ENCODE assay signal across 1 cellular context in the genomic region with DNA sequence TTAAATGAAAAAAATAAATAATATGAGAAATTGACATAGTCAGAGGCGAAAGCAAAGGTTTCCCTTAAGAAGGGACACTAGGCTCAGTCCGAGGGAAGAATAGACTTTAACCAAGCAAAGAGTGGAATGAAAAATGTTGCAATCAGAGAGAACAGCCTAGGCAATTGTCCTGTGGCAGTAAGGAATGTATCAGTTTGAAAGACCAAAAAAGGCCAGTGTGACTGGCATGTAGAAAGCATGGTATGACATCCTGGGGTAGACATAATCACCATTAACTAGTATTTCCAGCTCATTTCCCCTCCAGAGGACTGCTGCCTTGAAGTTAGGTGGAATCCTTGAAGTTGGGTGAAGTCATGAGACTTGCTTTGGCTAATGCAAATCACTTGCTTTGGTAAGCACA.
TF ChIP-seq lines count a peak whose summit lies in the region.

No MANE protein-coding gene starts in this region.

TF ChIP-seq in HepG2, 621 proteins besides CTCF, POLR2A, EP300 and RAD21 (continued from another document and continues in another):
- no peak for TF ChIP-seq SRSF4 (IDR thresholded peaks at IDR 0.05; ENCODE audit: low read depth, low read length, poor library complexity, severe bottlenecking)
- TF ChIP-seq TOPORS (CRISPR knock-in tag; IDR thresholded peaks at IDR 0.05), result no peak
- TF ChIP-seq ZNF430 (CRISPR knock-in tag; IDR thresholded peaks at IDR 0.05), result no peak
- TF ChIP-seq ZNF839 (CRISPR knock-in tag; IDR thresholded peaks at IDR 0.05; ENCODE audit: borderline replicate concordance), result no peak
- no peak for TF ChIP-seq ZNF704 (CRISPR knock-in tag; IDR thresholded peaks at IDR 0.05; ENCODE audit: borderline replicate concordance)
- peak; percentile 39; the same call in 1 of the 2 replicates for TF ChIP-seq ZNF331 (CRISPR knock-in tag; IDR thresholded peaks at IDR 0.05)
- TF ChIP-seq NCOA2 (CRISPR knock-in tag; IDR thresholded peaks at IDR 0.05), result no peak
- TF ChIP-seq DRAP1 (CRISPR knock-in tag; IDR thresholded peaks at IDR 0.05), result no peak
- no peak for TF ChIP-seq YY1 (IDR thresholded peaks at IDR 0.05; ENCODE audit: insufficient read depth, insufficient replicate concordance, low read depth, low read length)
- no peak for TF ChIP-seq ARNT (IDR thresholded peaks at IDR 0.05)
- TF ChIP-seq, protein P1, sequence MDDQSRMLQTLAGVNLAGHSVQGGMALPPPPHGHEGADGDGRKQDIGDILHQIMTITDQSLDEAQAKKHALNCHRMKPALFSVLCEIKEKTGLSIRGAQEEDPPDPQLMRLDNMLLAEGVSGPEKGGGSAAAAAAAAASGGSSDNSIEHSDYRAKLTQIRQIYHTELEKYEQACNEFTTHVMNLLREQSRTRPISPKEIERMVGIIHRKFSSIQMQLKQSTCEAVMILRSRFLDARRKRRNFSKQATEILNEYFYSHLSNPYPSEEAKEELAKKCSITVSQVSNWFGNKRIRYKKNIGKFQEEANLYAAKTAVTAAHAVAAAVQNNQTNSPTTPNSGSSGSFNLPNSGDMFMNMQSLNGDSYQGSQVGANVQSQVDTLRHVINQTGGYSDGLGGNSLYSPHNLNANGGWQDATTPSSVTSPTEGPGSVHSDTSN (CRISPR knock-in tag; IDR thresholded peaks at IDR 0.05; ENCODE audit: borderline replicate concordance), result no peak
- TF ChIP-seq NFE2 (CRISPR knock-in tag; IDR thresholded peaks at IDR 0.05), result no peak
- no peak for TF ChIP-seq JUN (CRISPR knock-in tag; IDR thresholded peaks at IDR 0.05)
- no peak for TF ChIP-seq KDM6A (CRISPR knock-in tag; IDR thresholded peaks at IDR 0.05; ENCODE audit: low read depth)
- TF ChIP-seq MED1 (CRISPR knock-in tag; IDR thresholded peaks at IDR 0.05), result peak; percentile 33
- no peak for TF ChIP-seq FIP1L1 (IDR thresholded peaks at IDR 0.05; ENCODE audit: borderline replicate concordance, insufficient read depth, low read depth, low read length)
- no peak for TF ChIP-seq FOXA3 (CRISPR knock-in tag; IDR thresholded peaks at IDR 0.05)
- no peak for TF ChIP-seq ZNF775 (CRISPR knock-in tag; IDR thresholded peaks at IDR 0.05; ENCODE audit: borderline replicate concordance)
- no peak for TF ChIP-seq DNMT1 (CRISPR knock-in tag; IDR thresholded peaks at IDR 0.05)
- TF ChIP-seq SOX5 (CRISPR knock-in tag; IDR thresholded peaks at IDR 0.05; ENCODE audit: borderline replicate concordance), result peak; percentile 73
- TF ChIP-seq ZNF720 (CRISPR knock-in tag; IDR thresholded peaks at IDR 0.05), result no peak
- no peak for TF ChIP-seq ZNF619 (CRISPR knock-in tag; IDR thresholded peaks at IDR 0.05)
- TF ChIP-seq TIGD3 (CRISPR knock-in tag; IDR thresholded peaks at IDR 0.05; ENCODE audit: borderline replicate concordance), result no peak
- TF ChIP-seq BHLHE40 (IDR thresholded peaks at IDR 0.05; ENCODE audit: low read length), result no peak
- TF ChIP-seq ARID4A (CRISPR knock-in tag; IDR thresholded peaks at IDR 0.05; ENCODE audit: borderline replicate concordance), result no peak
- TF ChIP-seq DNMT3B (CRISPR knock-in tag; conservative IDR thresholded peaks at IDR 0.05), result no peak
- peak; percentile 94 for TF ChIP-seq CEBPG (CRISPR knock-in tag; IDR thresholded peaks at IDR 0.05)
- TF ChIP-seq ZC3H13 (CRISPR knock-in tag; IDR thresholded peaks at IDR 0.05), result no peak
- TF ChIP-seq BORCS8-MEF2B (CRISPR knock-in tag; IDR thresholded peaks at IDR 0.05), result no peak
- TF ChIP-seq CEBPB (IDR thresholded peaks at IDR 0.05; ENCODE audit: borderline replicate concordance, low read depth, low read length), result peak; percentile 91
- TF ChIP-seq, protein P2, sequence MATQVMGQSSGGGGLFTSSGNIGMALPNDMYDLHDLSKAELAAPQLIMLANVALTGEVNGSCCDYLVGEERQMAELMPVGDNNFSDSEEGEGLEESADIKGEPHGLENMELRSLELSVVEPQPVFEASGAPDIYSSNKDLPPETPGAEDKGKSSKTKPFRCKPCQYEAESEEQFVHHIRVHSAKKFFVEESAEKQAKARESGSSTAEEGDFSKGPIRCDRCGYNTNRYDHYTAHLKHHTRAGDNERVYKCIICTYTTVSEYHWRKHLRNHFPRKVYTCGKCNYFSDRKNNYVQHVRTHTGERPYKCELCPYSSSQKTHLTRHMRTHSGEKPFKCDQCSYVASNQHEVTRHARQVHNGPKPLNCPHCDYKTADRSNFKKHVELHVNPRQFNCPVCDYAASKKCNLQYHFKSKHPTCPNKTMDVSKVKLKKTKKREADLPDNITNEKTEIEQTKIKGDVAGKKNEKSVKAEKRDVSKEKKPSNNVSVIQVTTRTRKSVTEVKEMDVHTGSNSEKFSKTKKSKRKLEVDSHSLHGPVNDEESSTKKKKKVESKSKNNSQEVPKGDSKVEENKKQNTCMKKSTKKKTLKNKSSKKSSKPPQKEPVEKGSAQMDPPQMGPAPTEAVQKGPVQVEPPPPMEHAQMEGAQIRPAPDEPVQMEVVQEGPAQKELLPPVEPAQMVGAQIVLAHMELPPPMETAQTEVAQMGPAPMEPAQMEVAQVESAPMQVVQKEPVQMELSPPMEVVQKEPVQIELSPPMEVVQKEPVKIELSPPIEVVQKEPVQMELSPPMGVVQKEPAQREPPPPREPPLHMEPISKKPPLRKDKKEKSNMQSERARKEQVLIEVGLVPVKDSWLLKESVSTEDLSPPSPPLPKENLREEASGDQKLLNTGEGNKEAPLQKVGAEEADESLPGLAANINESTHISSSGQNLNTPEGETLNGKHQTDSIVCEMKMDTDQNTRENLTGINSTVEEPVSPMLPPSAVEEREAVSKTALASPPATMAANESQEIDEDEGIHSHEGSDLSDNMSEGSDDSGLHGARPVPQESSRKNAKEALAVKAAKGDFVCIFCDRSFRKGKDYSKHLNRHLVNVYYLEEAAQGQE (IDR thresholded peaks at IDR 0.05; ENCODE audit: borderline replicate concordance in 1 of 2, low read depth in 1 of 2, low read length in 2 of 2), result no peak
- TF ChIP-seq ZNF530 (CRISPR knock-in tag; IDR thresholded peaks at IDR 0.05; ENCODE audit: low read depth), result no peak
- no peak for TF ChIP-seq ZSCAN31 (CRISPR knock-in tag; IDR thresholded peaks at IDR 0.05; ENCODE audit: low read depth)
- TF ChIP-seq, protein P3, sequence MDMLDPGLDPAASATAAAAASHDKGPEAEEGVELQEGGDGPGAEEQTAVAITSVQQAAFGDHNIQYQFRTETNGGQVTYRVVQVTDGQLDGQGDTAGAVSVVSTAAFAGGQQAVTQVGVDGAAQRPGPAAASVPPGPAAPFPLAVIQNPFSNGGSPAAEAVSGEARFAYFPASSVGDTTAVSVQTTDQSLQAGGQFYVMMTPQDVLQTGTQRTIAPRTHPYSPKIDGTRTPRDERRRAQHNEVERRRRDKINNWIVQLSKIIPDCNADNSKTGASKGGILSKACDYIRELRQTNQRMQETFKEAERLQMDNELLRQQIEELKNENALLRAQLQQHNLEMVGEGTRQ (IDR thresholded peaks at IDR 0.05; ENCODE audit: low read depth, low read length), result no peak
- TF ChIP-seq, protein P3 (CRISPR knock-in tag; IDR thresholded peaks at IDR 0.05; ENCODE audit: borderline replicate concordance), result no peak
- no peak for TF ChIP-seq SYNCRIP (IDR thresholded peaks at IDR 0.05; ENCODE audit: insufficient read depth, low read depth, low read length)
- peak; percentile 83 for TF ChIP-seq TEAD3 (CRISPR knock-in tag; optimal IDR thresholded peaks at IDR 0.05; ENCODE audit: borderline replicate concordance)
- TF ChIP-seq FOXK1 (CRISPR knock-in tag; IDR thresholded peaks at IDR 0.05; ENCODE audit: borderline replicate concordance, low read depth), result no peak
- no peak for TF ChIP-seq SIN3B (IDR thresholded peaks at IDR 0.05; ENCODE audit: low read length)
- TF ChIP-seq YEATS4 (CRISPR knock-in tag; IDR thresholded peaks at IDR 0.05; ENCODE audit: borderline replicate concordance), result 0 out of 2 replicates have a peak, but pooled peaks have one; percentile 25
- no peak for TF ChIP-seq ZEB1 (IDR thresholded peaks at IDR 0.05; ENCODE audit: insufficient replicate concordance, low read depth)
- TF ChIP-seq ZNF260 (CRISPR knock-in tag; IDR thresholded peaks at IDR 0.05; ENCODE audit: borderline replicate concordance, low read depth), result 0 out of 2 replicates have a peak, but pooled peaks have one; percentile 76
- TF ChIP-seq PAXIP1 (CRISPR knock-in tag; conservative IDR thresholded peaks at IDR 0.05), result 0 out of 2 replicates have a peak, but pooled peaks have one; percentile 49
- no peak for TF ChIP-seq AHR (CRISPR knock-in tag; IDR thresholded peaks at IDR 0.05)
- no peak for TF ChIP-seq CREB1 (IDR thresholded peaks at IDR 0.05)
- no peak for TF ChIP-seq CREB1 (CRISPR knock-in tag; IDR thresholded peaks at IDR 0.05)
- no peak for TF ChIP-seq SMC3 (IDR thresholded peaks at IDR 0.05; ENCODE audit: low read length)
